In genomic region chr21:18869105-18869504, GRCh38 we compare ENCODE assay signal across 8 cellular contexts.
"Had no signal": no experiment of that assay in that cellular context is flagged by ENCODE, and none has a peak within 500 bp of the region (broad histone marks: within the 10 kb centered on the region; RNA-seq: fewer than 3 reads in every experiment).

No MANE protein-coding gene starts in this region.

- FAIRE-seq: G401.6, GM12878, GM12891, GM12892, GM18507, GM19239 had no signal

- DNase-seq: GDM1, GF-D8 had no signal

- ATAC-seq: GM12878 had no signal

- H3K4me3 ChIP-seq: GM12878 had no signal
